In the genomic region with DNA sequence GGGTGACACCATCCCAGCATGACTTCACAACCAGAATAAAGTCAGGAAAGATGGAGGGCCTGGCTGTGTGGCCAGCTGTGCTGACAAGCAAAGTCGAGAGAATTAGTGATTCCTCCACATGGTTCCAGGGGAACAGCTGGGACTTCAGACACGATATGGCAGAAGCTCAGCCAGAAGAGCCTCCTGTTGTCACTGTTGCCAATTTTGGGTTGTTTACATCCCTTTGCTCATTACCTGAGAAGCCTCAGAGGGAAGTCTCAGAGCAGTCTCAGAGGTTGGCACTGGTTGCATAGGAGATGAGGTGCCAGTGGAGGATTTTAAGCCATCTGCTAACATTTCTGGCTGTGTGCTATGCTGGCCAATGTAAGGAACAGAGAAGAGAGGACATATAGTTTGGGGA, we compare ENCODE assay signal across 27 cellular contexts. TPM values are rescaled to one million over a fixed set of nuclear protein-coding genes. Genes with fewer than 3 reads are reported as not detected.
"Had no signal": no experiment of that assay in that cellular context is flagged by ENCODE, and none has a peak within 500 bp of the region (broad histone marks: within the 10 kb centered on the region; RNA-seq: fewer than 3 reads in every experiment).

No MANE protein-coding gene starts in this region.

- H3K9me3 Mint-ChIP-seq: activated naive CD8-positive, alpha-beta T cell treated with anti-CD3 and anti-CD28 coated beads for 36 hours; activated T-cell treated with anti-CD3 and anti-CD28 coated beads, Interleukin-2, amount 50 U/mL, for 4 hours; activated T-helper 2 cell treated with anti-CD3 and anti-CD28 coated beads, Interferon-gamma antibody, Interleukin-2, Interleukin-4, amounts not matched to agents 10 μg/mL and 5 μg/mL and 100 μg/mL, durations not matched to agents 14 hours and 24 hours and 36 hours; nephron; type B pancreatic cell had no signal

- H3K27me3 ChIP-seq: esophagus squamous epithelium, gastrocnemius medialis, heart left ventricle, pancreas, right lobe of liver, stomach, vagina had no signal

- H3K4me1 Mint-ChIP-seq: activated CD4-positive, alpha-beta T cell treated with anti-CD3 and anti-CD28 coated beads for 36 hours; activated naive CD8-positive, alpha-beta T cell treated with anti-CD3 and anti-CD28 coated beads for 36 hours; stimulated activated effector memory CD8-positive, alpha-beta T cell treated with anti-CD3 and anti-CD28 coated beads, Interleukin-12 subunit alpha, Interleukin-12 subunit beta, amount 100 ng/mL, for 72 hours had no signal

- H3K4me3 Mint-ChIP-seq: activated CD4-positive, alpha-beta T cell treated with anti-CD3 and anti-CD28 coated beads for 36 hours; activated naive CD8-positive, alpha-beta T cell treated with anti-CD3 and anti-CD28 coated beads for 36 hours; activated T-cell treated with anti-CD3 and anti-CD28 coated beads, Interleukin-2, amount 50 U/mL, for 4 hours; nephron; stimulated activated effector memory CD8-positive, alpha-beta T cell treated with anti-CD3 and anti-CD28 coated beads, Interleukin-12 subunit alpha, Interleukin-12 subunit beta, amount 100 ng/mL, for 72 hours; type B pancreatic cell had no signal

- H3K27ac ChIP-seq: coronary artery, esophagus squamous epithelium, gastrocnemius medialis, heart left ventricle, right lobe of liver, skin epidermis, stomach, vagina had no signal

- ATAC-seq: activated CD4-positive, alpha-beta T cell treated with anti-CD3 and anti-CD28 coated beads for 36 hours; activated T-cell treated with anti-CD3 and anti-CD28 coated beads, Interleukin-2, amount 50 U/mL, for 4 hours; gastrocnemius medialis; heart left ventricle; left cardiac atrium; pancreas; stimulated activated effector memory CD8-positive, alpha-beta T cell treated with anti-CD3 and anti-CD28 coated beads, Interleukin-12 subunit alpha, Interleukin-12 subunit beta, amount 100 ng/mL, for 72 hours had no signal

- H3K9me3 ChIP-seq: esophagus squamous epithelium, gastrocnemius medialis, heart left ventricle, pancreas, right lobe of liver, stomach, vagina had no signal

- DNase-seq: activated CD4-positive, alpha-beta T cell treated with anti-CD3 and anti-CD28 coated beads for 36 hours; activated CD4-positive, alpha-beta T cell treated with anti-CD3 and anti-CD28 coated beads, Interleukin-2, amount 50 U/mL, for 4 hours; activated CD8-positive, alpha-beta memory T cell treated with anti-CD3 and anti-CD28 coated beads for 24 hours; activated CD8-positive, alpha-beta memory T cell treated with anti-CD3 and anti-CD28 coated beads, Interleukin-2, amount 50 U/mL, for 48 hours; activated naive CD4-positive, alpha-beta T cell; activated naive CD8-positive, alpha-beta T cell treated with anti-CD3 and anti-CD28 coated beads for 36 hours; activated T-cell treated with anti-CD3 and anti-CD28 coated beads, Interleukin-2, amount 50 U/mL, for 4 hours; central memory CD4-positive, alpha-beta T cell; esophagus squamous epithelium; gastrocnemius medialis; heart left ventricle; left cardiac atrium; pancreas; right lobe of liver; stimulated activated CD4-positive, alpha-beta T cell treated with anti-CD3 and anti-CD28 coated beads, Interleukin-2, amount 100 ng/mL, for 24 hours; stomach had no signal

- H3K27me3 Mint-ChIP-seq: activated naive CD8-positive, alpha-beta T cell treated with anti-CD3 and anti-CD28 coated beads for 36 hours; type B pancreatic cell had no signal

- H3K36me3 ChIP-seq: esophagus squamous epithelium, gastrocnemius medialis, heart left ventricle, pancreas, right lobe of liver, stomach, vagina had no signal

- H3K4me3 ChIP-seq: coronary artery, esophagus squamous epithelium, gastrocnemius medialis, heart left ventricle, pancreas, right lobe of liver, skin epidermis, stomach, vagina had no signal

- H3K27ac Mint-ChIP-seq: activated CD4-positive, alpha-beta T cell treated with anti-CD3 and anti-CD28 coated beads for 36 hours; activated naive CD8-positive, alpha-beta T cell treated with anti-CD3 and anti-CD28 coated beads for 36 hours; activated T-helper 2 cell treated with anti-CD3 and anti-CD28 coated beads, Interferon-gamma antibody, Interleukin-2, Interleukin-4, amounts not matched to agents 10 μg/mL and 5 μg/mL and 100 μg/mL, durations not matched to agents 14 hours and 24 hours and 36 hours; nephron; stimulated activated effector memory CD8-positive, alpha-beta T cell treated with anti-CD3 and anti-CD28 coated beads, Interleukin-12 subunit alpha, Interleukin-12 subunit beta, amount 100 ng/mL, for 72 hours; type B pancreatic cell had no signal

- H3K4me1 ChIP-seq: esophagus squamous epithelium, gastrocnemius medialis, heart left ventricle, pancreas, right lobe of liver, stomach, vagina had no signal

- H3K36me3 Mint-ChIP-seq: activated naive CD8-positive, alpha-beta T cell treated with anti-CD3 and anti-CD28 coated beads for 36 hours; stimulated activated effector memory CD8-positive, alpha-beta T cell treated with anti-CD3 and anti-CD28 coated beads, Interleukin-12 subunit alpha, Interleukin-12 subunit beta, amount 100 ng/mL, for 72 hours; type B pancreatic cell had no signal

RNA-seq across cellular contexts. Expression of gene LINC00305, which starts 16.0 kb away (rescaled TPM):
- total RNA-seq: activated CD4-positive, alpha-beta T cell treated with anti-CD3 and anti-CD28 coated beads for 36 hours; activated naive CD8-positive, alpha-beta T cell treated with anti-CD3 and anti-CD28 coated beads for 36 hours; activated T-cell treated with anti-CD3 and anti-CD28 coated beads, Interleukin-2, amount 50 U/mL, for 4 hours; activated T-helper 2 cell treated with anti-CD3 and anti-CD28 coated beads, Interferon-gamma antibody, Interleukin-2, Interleukin-4, amounts not matched to agents 10 μg/mL and 5 μg/mL and 100 μg/mL, durations not matched to agents 14 hours and 24 hours and 36 hours; astrocyte; esophagus squamous epithelium; gastrocnemius medialis; heart left ventricle; left cardiac atrium; myocyte; pancreas; right lobe of liver; stomach; temporal lobe; vagina had no signal
- polyA plus RNA-seq: heart left ventricle, liver, stomach had no signal
